In genomic region chr10:33038672-33039071, GRCh38 we compare ENCODE assay signal across 23 cellular contexts.
DNase-seq lines count a peak whose midpoint lies in the region; ATAC-seq, FAIRE-seq and TF ChIP-seq lines count a peak whose summit lies in the region.
"Had no signal": no experiment of that assay in that cellular context is flagged by ENCODE, and none has a peak within 500 bp of the region (broad histone marks: within the 10 kb centered on the region; RNA-seq: fewer than 3 reads in every experiment).

No MANE protein-coding gene starts in this region.

- peak; percentile 2 for DNase-seq in NCI-H226
- no peak for DNase-seq in H1 (ENCODE audit: low read depth in 1 of 2, low spot score in 2 of 2)
- no peak for DNase-seq in upper lobe of right lung
- DNase-seq in adrenal gland: no peak
- DNase-seq in CD4-positive, alpha-beta T cell: no peak
- no peak for DNase-seq in activated T-helper 1 cell treated with anti-CD3 and anti-CD28 coated beads, Interleukin-12 subunit alpha, Interleukin-12 subunit beta, Interleukin-2, Interleukin-4 antibody, amounts not matched to agents 30 ng/mL and 10 ng/mL and 1 ng/mL, durations not matched to agents 14 hours and 24 hours and 36 hours (ENCODE audit: low spot score)
- no peak for DNase-seq in stimulated activated naive B cell treated with anti-CD40 and anti-IgM and Interleukin-4, amounts not matched to agents 10 μg/mL and 1 μg/mL and 100 μg/mL, for 72 hours
- DNase-seq: ACHN; BE2C; C1 segment of cervical spinal cord; Caco-2; CD4-positive, CD25-positive, alpha-beta regulatory T cell; GOT3; H9; KG1 had no signal

- H2BK120ac ChIP-seq in H1 (replicated peaks; ENCODE audit: low read depth, low read length): no peak overlapping the region

- H2AK5ac ChIP-seq in H1 (ENCODE audit: low read depth, low read length): no peak overlapping the region

- intact Hi-C loops in upper lobe of right lung (cut with DNase I): no loop called here
- intact Hi-C loops in adrenal gland (cut with DNase I): no loop called here
- intact Hi-C loops in CD4-positive, alpha-beta T cell (cut with DNase I, micrococcal nuclease): no loop called here
- intact Hi-C loops in activated T-helper 1 cell treated with anti-CD3 and anti-CD28 coated beads, Interleukin-12 subunit alpha, Interleukin-12 subunit beta, Interleukin-2, Interleukin-4 antibody, amounts not matched to agents 30 ng/mL and 10 ng/mL and 1 ng/mL, durations not matched to agents 14 hours and 24 hours and 36 hours (cut with micrococcal nuclease): no loop called here

- H2BK12ac ChIP-seq in H1 (ENCODE audit: low read depth, low read length): no peak overlapping the region

- no peak for TF ChIP-seq EP300 in H1 (IDR thresholded peaks at IDR 0.05; ENCODE audit: borderline replicate concordance in 1 of 2, low read depth in 2 of 2, low read length in 2 of 2)

- TF ChIP-seq RAD21 in H1 (IDR thresholded peaks at IDR 0.05 in 1 of 2, conservative IDR thresholded peaks at IDR 0.05 in 1 of 2; ENCODE audit: low read depth in 2 of 2, low read length in 2 of 2): no peak

- H3K79me1 ChIP-seq in H1 (ENCODE audit: low read depth, low read length): no peaks in the 10 kb centered on the region

- H3K4me1 Mint-ChIP-seq in CD4-positive, alpha-beta T cell (ENCODE audit: low read depth): peaks cover 5% of the 10 kb centered on the region
- H3K4me1 Mint-ChIP-seq in activated T-helper 1 cell treated with anti-CD3 and anti-CD28 coated beads, Interleukin-12 subunit alpha, Interleukin-12 subunit beta, Interleukin-2, Interleukin-4 antibody, amounts not matched to agents 30 ng/mL and 10 ng/mL and 1 ng/mL, durations not matched to agents 14 hours and 24 hours and 36 hours (ENCODE audit: low read depth): no peaks in the 10 kb centered on the region
- H3K4me1 Mint-ChIP-seq in stimulated activated naive B cell treated with anti-CD40 and anti-IgM and Interleukin-4, amounts not matched to agents 10 μg/mL and 1 μg/mL and 100 μg/mL, for 72 hours: peaks cover 0 to 5% of the 10 kb centered on the region in 2 donors

- no peak overlapping the region for H2BK15ac ChIP-seq in H1 (ENCODE audit: low read length)

- peak overlapping the region; percentile 12 to 37; a peak in 2 of 4 replicates for H3K4me2 ChIP-seq in H1 (ENCODE audit: insufficient read depth in 1 of 2, low read depth in 2 of 2, low read length in 2 of 2)

- no peak overlapping the region for H2AFZ ChIP-seq in H1 (ENCODE audit: low read length)

- no peak for TF ChIP-seq POLR2A in H1 (IDR thresholded peaks at IDR 0.05; ENCODE audit: control extremely low read depth in 1 of 2, low read depth in 2 of 2, low read length in 2 of 2)
- no peak for TF ChIP-seq POLR2A in adrenal gland (IDR thresholded peaks at IDR 0.05)

- ATAC-seq in upper lobe of right lung: peak; percentile 28
- no peak for ATAC-seq in CD4-positive, alpha-beta T cell (ENCODE audit: poor library complexity)
- ATAC-seq in stimulated activated naive B cell treated with anti-CD40 and anti-IgM and Interleukin-4, amounts not matched to agents 10 μg/mL and 1 μg/mL and 100 μg/mL, for 72 hours (replicated peaks): no peak
- ATAC-seq: HepG2 had no signal

- no peaks in the 10 kb centered on the region for H3K27me3 Mint-ChIP-seq in CD4-positive, alpha-beta T cell
- peaks cover 3% of the 10 kb centered on the region for H3K27me3 Mint-ChIP-seq in activated T-helper 1 cell treated with anti-CD3 and anti-CD28 coated beads, Interleukin-12 subunit alpha, Interleukin-12 subunit beta, Interleukin-2, Interleukin-4 antibody, amounts not matched to agents 30 ng/mL and 10 ng/mL and 1 ng/mL, durations not matched to agents 14 hours and 24 hours and 36 hours (ENCODE audit: insufficient read depth)
- H3K27me3 Mint-ChIP-seq in stimulated activated naive B cell treated with anti-CD40 and anti-IgM and Interleukin-4, amounts not matched to agents 10 μg/mL and 1 μg/mL and 100 μg/mL, for 72 hours: peaks cover 8 to 20% of the 10 kb centered on the region in 2 donors
- H3K27me3 Mint-ChIP-seq: CD4-positive, CD25-positive, alpha-beta regulatory T cell; IgD-negative memory B cell had no signal

- POLR2A ChIA-PET in H1 (lab: Charles Lee; ENCODE audit: partially characterized antibody): no interaction called here
- POLR2A ChIA-PET in CD4-positive, alpha-beta T cell (lab: Charles Lee): no interaction called here

- no peak overlapping the region for H3K14ac ChIP-seq in H1 (ENCODE audit: insufficient read length)

- FAIRE-seq in H1 (lab: Jason Lieb, UNC): no peak
- FAIRE-seq: A204.1, D721Med, G401.6, GM12891, HepG2 had no signal

- H2BK5ac ChIP-seq in H1 (ENCODE audit: low read depth, low read length): no peak overlapping the region

- H3K4me3 ChIP-seq in H1 (ENCODE audit: extremely low read depth in 1 of 4, insufficient read depth in 2 of 4, low read depth in 3 of 4, low read length in 4 of 4) (peak overlapping the region in 1 of 4 experiments; percentile 40; a peak in 1 of 8 replicates), iPS-20b (ENCODE audit: low read length) (peak overlapping the region; percentile 26; the same call in 1 of the 2 replicates), upper lobe of right lung (no peak overlapping the region), adrenal gland (no peak overlapping the region)

- H4K20me1 ChIP-seq in H1 (replicated peaks in 1 of 2; ENCODE audit: control insufficient read depth in 1 of 2, insufficient read depth in 2 of 2, low read length in 2 of 2): no peaks in the 10 kb centered on the region

- no peaks in the 10 kb centered on the region for H3K36me3 Mint-ChIP-seq in CD4-positive, alpha-beta T cell (ENCODE audit: low read depth)
- H3K36me3 Mint-ChIP-seq in activated T-helper 1 cell treated with anti-CD3 and anti-CD28 coated beads, Interleukin-12 subunit alpha, Interleukin-12 subunit beta, Interleukin-2, Interleukin-4 antibody, amounts not matched to agents 30 ng/mL and 10 ng/mL and 1 ng/mL, durations not matched to agents 14 hours and 24 hours and 36 hours (ENCODE audit: low read depth): no peaks in the 10 kb centered on the region
- no peaks in the 10 kb centered on the region for H3K36me3 Mint-ChIP-seq in stimulated activated naive B cell treated with anti-CD40 and anti-IgM and Interleukin-4, amounts not matched to agents 10 μg/mL and 1 μg/mL and 100 μg/mL, for 72 hours
- H3K36me3 Mint-ChIP-seq: CD4-positive, CD25-positive, alpha-beta regulatory T cell; IgD-negative memory B cell had no signal

- 79% methylated on average over 7 of the region's 7 CpGs; no CpG with 5 or more reads in 1 of the 2 experiments for WGBS in H1 (ENCODE audit: extremely low coverage in 1 of 2, insufficient coverage in 1 of 2, insufficient read length in 1 of 2, insufficient replicate concordance in 2 of 2, low coverage in 1 of 2, low lambda C conversion rate in 2 of 2, missing lambda C conversion rate in 1 of 2), 2 experiments
- WGBS in adrenal gland, 4 donors: 90 to 94% (median 93%) methylated on average over 7 of the region's 7 CpGs

- no peak overlapping the region for H3K4ac ChIP-seq in H1 (replicated peaks; ENCODE audit: insufficient read length, low read depth, low read length)

- H3K9me3 ChIP-seq in H1 (ENCODE audit: insufficient read depth in 2 of 2, low read depth in 1 of 2, low read length in 1 of 2) (no peaks in the 10 kb centered on the region), iPS-20b (ENCODE audit: insufficient read depth, low read depth, low read length) (peaks cover 8% of the 10 kb centered on the region; the same call in 1 of the 2 replicates), upper lobe of right lung (no peaks in the 10 kb centered on the region), adrenal gland (replicated peaks in 1 of 3) (no peaks in the 10 kb centered on the region)
- H3K9me3 ChIP-seq in CD4-positive, alpha-beta T cell (ENCODE audit: control insufficient read depth, low read length): no peaks in the 10 kb centered on the region
- H3K9me3 ChIP-seq: BE2C, Caco-2 had no signal

- H3K79me2 ChIP-seq in H1 (ENCODE audit: control insufficient read depth in 1 of 2, insufficient read depth in 2 of 2, low read length in 2 of 2): no peaks in the 10 kb centered on the region

- H3K9me3 Mint-ChIP-seq in CD4-positive, alpha-beta T cell: no peaks in the 10 kb centered on the region
- no peaks in the 10 kb centered on the region for H3K9me3 Mint-ChIP-seq in activated T-helper 1 cell treated with anti-CD3 and anti-CD28 coated beads, Interleukin-12 subunit alpha, Interleukin-12 subunit beta, Interleukin-2, Interleukin-4 antibody, amounts not matched to agents 30 ng/mL and 10 ng/mL and 1 ng/mL, durations not matched to agents 14 hours and 24 hours and 36 hours
- H3K9me3 Mint-ChIP-seq in stimulated activated naive B cell treated with anti-CD40 and anti-IgM and Interleukin-4, amounts not matched to agents 10 μg/mL and 1 μg/mL and 100 μg/mL, for 72 hours: no peaks in the 10 kb centered on the region
- H3K9me3 Mint-ChIP-seq: CD4-positive, CD25-positive, alpha-beta regulatory T cell; IgD-negative memory B cell had no signal

- H3K27ac ChIP-seq in H1 (ENCODE audit: low read depth, low read length): no peak overlapping the region
- no peak overlapping the region for H3K27ac ChIP-seq in iPS-20b (ENCODE audit: low read length)
- H3K27ac ChIP-seq in upper lobe of right lung: no peak overlapping the region
- no peak overlapping the region for H3K27ac ChIP-seq in adrenal gland
- no peak overlapping the region for H3K27ac ChIP-seq in CD4-positive, alpha-beta T cell (ENCODE audit: low read depth, low read length)
- H3K27ac ChIP-seq: HL-60 had no signal

- CTCF ChIA-PET in H1 (lab: Charles Lee; ENCODE audit: partially characterized antibody): interaction anchor here (1.2 to 4.2 kb wide), 4 partner anchors 29 to 117 kb away, joined by 3 to 17 read pairs (median 6); no protein-coding TSS in a partner anchor
- CTCF ChIA-PET in CD4-positive, alpha-beta T cell (lab: Charles Lee): interaction anchor here (0.9 to 1.7 kb wide), 2 partner anchors 30 to 117 kb away, joined by 3 to 4 read pairs; no protein-coding TSS in a partner anchor

- no peak overlapping the region for H3K56ac ChIP-seq in H1 (replicated peaks; ENCODE audit: insufficient read length, low read depth, low read length)

- no peak overlapping the region for H4K91ac ChIP-seq in H1 (replicated peaks; ENCODE audit: insufficient read length, low read length)

- no peak overlapping the region for H4K5ac ChIP-seq in H1 (ENCODE audit: insufficient read length, low read depth, low read length)

- H3K4me3 Mint-ChIP-seq in CD4-positive, alpha-beta T cell: no peak overlapping the region
- no peak overlapping the region for H3K4me3 Mint-ChIP-seq in activated T-helper 1 cell treated with anti-CD3 and anti-CD28 coated beads, Interleukin-12 subunit alpha, Interleukin-12 subunit beta, Interleukin-2, Interleukin-4 antibody, amounts not matched to agents 30 ng/mL and 10 ng/mL and 1 ng/mL, durations not matched to agents 14 hours and 24 hours and 36 hours
- no peak overlapping the region for H3K4me3 Mint-ChIP-seq in stimulated activated naive B cell treated with anti-CD40 and anti-IgM and Interleukin-4, amounts not matched to agents 10 μg/mL and 1 μg/mL and 100 μg/mL, for 72 hours
- H3K4me3 Mint-ChIP-seq: CD4-positive, CD25-positive, alpha-beta regulatory T cell; H9; IgD-negative memory B cell had no signal

- H3K18ac ChIP-seq in H1 (ENCODE audit: extremely low read depth, low read length): peak overlapping the region; percentile 27; the same call in 1 of the 2 replicates

- H3K4me1 ChIP-seq in H1 (replicated peaks in 1 of 4; ENCODE audit: control insufficient read depth in 3 of 4, insufficient read depth in 4 of 4, low read length in 3 of 4) (peaks cover 3 to 9% (median 6%) of the 10 kb centered on the region in 4 experiments; a peak in 5 of 7 replicates), iPS-20b (ENCODE audit: insufficient read depth, low read length) (peaks cover 30% of the 10 kb centered on the region; the same call in 1 of the 2 replicates), upper lobe of right lung (no peaks in the 10 kb centered on the region), adrenal gland (replicated peaks in 1 of 2) (no peaks in the 10 kb centered on the region)
- H3K4me1 ChIP-seq: Caco-2 had no signal

- H3K27me3 ChIP-seq in H1 (replicated peaks in 1 of 4; ENCODE audit: control insufficient read depth in 3 of 4, extremely low read depth in 1 of 4, insufficient read depth in 3 of 4, low read length in 3 of 4) (no peaks in the 10 kb centered on the region; a peak in 1 of 7 replicates), iPS-20b (ENCODE audit: insufficient read depth, low read length) (no peaks in the 10 kb centered on the region), upper lobe of right lung (no peaks in the 10 kb centered on the region), adrenal gland (no peaks in the 10 kb centered on the region)
- H3K27me3 ChIP-seq in CD4-positive, alpha-beta T cell (ENCODE audit: control insufficient read depth, insufficient read depth, low read length): no peaks in the 10 kb centered on the region
- H3K27me3 ChIP-seq: BE2C had no signal

- no peaks in the 10 kb centered on the region for H3K36me3 ChIP-seq in H1 (ENCODE audit: control insufficient read depth in 2 of 4, insufficient read depth in 4 of 4, low read length in 3 of 4)
- no peaks in the 10 kb centered on the region for H3K36me3 ChIP-seq in iPS-20b (ENCODE audit: insufficient read depth, low read depth, low read length)
- no peaks in the 10 kb centered on the region for H3K36me3 ChIP-seq in upper lobe of right lung
- no peaks in the 10 kb centered on the region for H3K36me3 ChIP-seq in adrenal gland (replicated peaks in 1 of 2)
- H3K36me3 ChIP-seq: BE2C had no signal

- H3K23ac ChIP-seq in H1 (ENCODE audit: insufficient read length): no peak overlapping the region

- H3K27ac Mint-ChIP-seq in CD4-positive, alpha-beta T cell: no peak overlapping the region
- H3K27ac Mint-ChIP-seq in activated T-helper 1 cell treated with anti-CD3 and anti-CD28 coated beads, Interleukin-12 subunit alpha, Interleukin-12 subunit beta, Interleukin-2, Interleukin-4 antibody, amounts not matched to agents 30 ng/mL and 10 ng/mL and 1 ng/mL, durations not matched to agents 14 hours and 24 hours and 36 hours: no peak overlapping the region
- no peak overlapping the region for H3K27ac Mint-ChIP-seq in stimulated activated naive B cell treated with anti-CD40 and anti-IgM and Interleukin-4, amounts not matched to agents 10 μg/mL and 1 μg/mL and 100 μg/mL, for 72 hours
- H3K27ac Mint-ChIP-seq: CD4-positive, CD25-positive, alpha-beta regulatory T cell; H9; IgD-negative memory B cell had no signal

- no peaks in the 10 kb centered on the region for H3K23me2 ChIP-seq in H1 (ENCODE audit: low read depth, low read length)

- no peak for TF ChIP-seq CTCF in H1 (IDR thresholded peaks at IDR 0.05; ENCODE audit: control extremely low read depth in 1 of 3, insufficient read depth in 1 of 3, low read depth in 1 of 3, low read length in 3 of 3)
- no peak for TF ChIP-seq CTCF in upper lobe of right lung (IDR thresholded peaks at IDR 0.05)
- no peak for TF ChIP-seq CTCF in adrenal gland (IDR thresholded peaks at IDR 0.05)
- TF ChIP-seq CTCF in CD4-positive, alpha-beta T cell (IDR thresholded peaks at IDR 0.05): no peak

- no peak overlapping the region for H2BK20ac ChIP-seq in H1 (ENCODE audit: low read length)

- H4K8ac ChIP-seq in H1 (ENCODE audit: extremely low read depth, insufficient read depth, low read length): no peak overlapping the region

- H3K9ac ChIP-seq in H1 (replicated peaks in 1 of 4; ENCODE audit: extremely low read depth in 1 of 4, low read depth in 3 of 4, low read length in 3 of 4) (no peak overlapping the region), iPS-20b (ENCODE audit: low read depth, low read length) (no peak overlapping the region)
